1 cellular context compared by ENCODE assay signal in the genomic region with DNA sequence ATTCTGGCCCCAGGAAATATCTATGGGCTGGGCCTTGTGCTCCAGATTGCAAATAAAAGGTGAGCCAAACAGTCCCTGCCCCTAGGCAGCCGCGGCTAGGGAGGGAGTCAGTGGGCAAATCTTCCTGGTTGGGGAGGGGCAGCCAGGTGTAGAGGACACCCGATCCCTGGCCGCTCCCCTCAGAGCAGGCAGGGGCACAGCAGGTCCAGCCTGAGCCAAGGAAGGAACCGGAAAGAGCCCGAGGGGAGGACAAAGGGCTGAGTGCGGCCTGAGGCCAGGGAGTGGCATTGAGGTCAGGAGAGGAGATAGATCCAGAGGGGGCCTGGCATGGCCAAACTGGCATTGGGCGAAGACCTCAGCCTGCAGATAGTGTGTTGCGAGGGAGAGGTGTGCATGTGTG.
TF ChIP-seq lines count a peak whose summit lies in the region.

No MANE protein-coding gene starts in this region.

TF ChIP-seq in WTC11, 78 proteins besides CTCF, POLR2A, EP300 and RAD21 (continued from another document):
- TF ChIP-seq FOXK1 (CRISPR knock-in tag; IDR thresholded peaks at IDR 0.05): no peak
TF ChIP-seq in WTC11: peak in this region for 0.
